In the genomic region with DNA sequence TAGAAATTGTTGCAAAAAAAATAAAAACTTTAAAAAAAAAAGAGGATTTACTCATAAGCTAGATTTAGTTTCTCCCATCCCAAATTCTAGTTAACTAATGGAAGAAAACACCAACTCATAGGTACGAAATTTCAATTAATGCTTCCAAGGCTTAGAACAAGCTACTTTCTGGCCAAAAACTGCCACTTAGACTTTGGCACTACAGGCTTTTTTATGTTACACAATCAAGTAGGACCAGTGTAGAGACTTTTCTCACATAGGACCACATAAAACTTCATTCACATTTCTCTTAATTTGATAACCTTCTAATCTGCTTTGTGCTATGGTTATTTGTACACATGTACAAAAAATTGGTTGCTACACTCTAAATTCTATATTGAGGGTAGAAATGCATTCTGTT, we compare ENCODE assay signal across 12 cellular contexts. TPM values are rescaled to one million over a fixed set of nuclear protein-coding genes. Genes with fewer than 3 reads are reported as not detected.
DNase-seq lines count a peak whose midpoint lies in the region; ATAC-seq and TF ChIP-seq lines count a peak whose summit lies in the region.
"Had no signal": no experiment of that assay in that cellular context is flagged by ENCODE, and none has a peak within 500 bp of the region (broad histone marks: within the 10 kb centered on the region; RNA-seq: fewer than 3 reads in every experiment).

No MANE protein-coding gene starts in this region.

- peaks cover 4% of the 10 kb centered on the region for H3K27me3 Mint-ChIP-seq in CD4-positive, CD25-positive, alpha-beta regulatory T cell
- no peaks in the 10 kb centered on the region for H3K27me3 Mint-ChIP-seq in IgD-negative memory B cell

- peak overlapping the region; percentile 96 for H3K4me3 ChIP-seq in CD4-positive, CD25-positive, alpha-beta regulatory T cell (ENCODE audit: low read depth, low read length)
- H3K4me3 ChIP-seq in mammary epithelial cell (replicated peaks in 1 of 3; ENCODE audit: insufficient read depth in 1 of 3, low read depth in 2 of 3, low read length in 3 of 3): peak overlapping the region in 2 of 3 experiments; percentile 90 to 98
- peak overlapping the region; percentile 85 for H3K4me3 ChIP-seq in neural cell (ENCODE audit: low read length)

- TF ChIP-seq RAD21 in neural cell (conservative IDR thresholded peaks at IDR 0.05): no peak

- H3K36me3 ChIP-seq in CD4-positive, CD25-positive, alpha-beta regulatory T cell (ENCODE audit: control insufficient read depth, insufficient read depth, low read length): peaks cover 23% of the 10 kb centered on the region
- H3K36me3 ChIP-seq in mammary epithelial cell (ENCODE audit: insufficient read depth, low read length) (peaks cover 15% of the 10 kb centered on the region), neural cell (ENCODE audit: insufficient read depth, low read length) (no peaks in the 10 kb centered on the region)

- H3K79me2 ChIP-seq in mammary epithelial cell (ENCODE audit: insufficient read depth, low read length) (peaks cover 95% of the 10 kb centered on the region), neural cell (replicated peaks; ENCODE audit: insufficient read depth, low read length) (peaks cover 80% of the 10 kb centered on the region)

- H3K4me2 ChIP-seq in mammary epithelial cell (ENCODE audit: insufficient read depth, low read depth, low read length) (peak overlapping the region; percentile 94), neural cell (ENCODE audit: low read length) (peak overlapping the region; percentile 56)

- H3K9me3 ChIP-seq in CD4-positive, CD25-positive, alpha-beta regulatory T cell (ENCODE audit: control insufficient read depth in 2 of 2, low read length in 2 of 2): no peaks in the 10 kb centered on the region
- H3K9me3 ChIP-seq in mammary epithelial cell (replicated peaks; ENCODE audit: insufficient read depth, low read length) (no peaks in the 10 kb centered on the region), neural cell (ENCODE audit: low read length) (no peaks in the 10 kb centered on the region)

- DNase-seq in CD4-positive, CD25-positive, alpha-beta regulatory T cell: no peak
- DNase-seq in mammary epithelial cell: no peak
- no peak for DNase-seq in SK-N-DZ (ENCODE audit: low spot score)
- DNase-seq in DMS153 treated with DMSO at 0.1 percent for 48 hours (lab: John Stamatoyannopoulos, UW; ENCODE audit: unreplicated experiment): no peak
- DNase-seq in GOT3 (lab: John Stamatoyannopoulos, UW): no peak
- DNase-seq: activated gamma-delta T cell treated with Interleukin-2 at 50 U/mL for 16 hours, NCI-H526 treated with DMSO at 0.1 percent for 48 hours had no signal

- H3F3A ChIP-seq in neural cell (ENCODE audit: insufficient read depth, low read length, poor library complexity, severe bottlenecking): peaks cover 4% of the 10 kb centered on the region

- H3K36me3 Mint-ChIP-seq in CD4-positive, CD25-positive, alpha-beta regulatory T cell: peaks cover 4% of the 10 kb centered on the region
- H3K36me3 Mint-ChIP-seq in IgD-negative memory B cell: no peaks in the 10 kb centered on the region

- H3K9ac ChIP-seq in mammary epithelial cell (ENCODE audit: insufficient read depth, low read length) (peak overlapping the region; percentile 96), neural cell (ENCODE audit: low read length) (no peak overlapping the region)

- H3K9me3 Mint-ChIP-seq in CD4-positive, CD25-positive, alpha-beta regulatory T cell: no peaks in the 10 kb centered on the region
- no peaks in the 10 kb centered on the region for H3K9me3 Mint-ChIP-seq in IgD-negative memory B cell

- BruUV-seq in mammary epithelial cell (replicated peaks; lab: Mats Ljungman, UMichigan): no TSS peak

- peaks cover 44% of the 10 kb centered on the region for H3K4me1 ChIP-seq in CD4-positive, CD25-positive, alpha-beta regulatory T cell (ENCODE audit: control insufficient read depth, insufficient read depth, low read length, poor library complexity, severe bottlenecking)
- peaks cover 31% of the 10 kb centered on the region for H3K4me1 ChIP-seq in mammary epithelial cell (ENCODE audit: insufficient read depth, low read length)

- peaks cover 22 to 65% (median 46%) of the 10 kb centered on the region in 4 donors for H3K4me1 Mint-ChIP-seq in CD4-positive, CD25-positive, alpha-beta regulatory T cell
- H3K4me1 Mint-ChIP-seq in IgD-negative memory B cell: peaks cover 27 to 43% (median 39%) of the 10 kb centered on the region in 3 donors

- H4K20me1 ChIP-seq in mammary epithelial cell (ENCODE audit: insufficient read depth, low read length): no peaks in the 10 kb centered on the region
- peaks cover 3% of the 10 kb centered on the region for H4K20me1 ChIP-seq in neural cell (ENCODE audit: insufficient read depth)

- TF ChIP-seq EP300 in neural cell (conservative IDR thresholded peaks at IDR 0.05; ENCODE audit: poor library complexity, severe bottlenecking): no peak

- no peak for ATAC-seq in CD4-positive, CD25-positive, alpha-beta regulatory T cell (ENCODE audit: low read depth in 2 of 2)
- no peak for ATAC-seq in esophagus mucosa

- H3K4me3 Mint-ChIP-seq in CD4-positive, CD25-positive, alpha-beta regulatory T cell: peak overlapping the region; percentile 39 to 93 (median 76)
- peak overlapping the region in 1 of 4 donors; percentile 96 for H3K4me3 Mint-ChIP-seq in IgD-negative memory B cell

- H3K9me2 ChIP-seq in neural cell (ENCODE audit: insufficient read depth, low read length): no peaks in the 10 kb centered on the region

- H3K27ac ChIP-seq in CD4-positive, CD25-positive, alpha-beta regulatory T cell (ENCODE audit: insufficient read depth, low read length, poor library complexity, severe bottlenecking): no peak overlapping the region
- no peak overlapping the region for H3K27ac ChIP-seq in mammary epithelial cell (ENCODE audit: insufficient read depth, low read depth, low read length)
- no peak overlapping the region for H3K27ac ChIP-seq in neural cell (ENCODE audit: low read length)

- 44% methylated on average over 1 of the region's 1 CpG for whole genome bisulfite sequencing in mammary epithelial cell (ENCODE audit: low coverage, missing lambda C conversion rate)

- H3K27ac Mint-ChIP-seq in CD4-positive, CD25-positive, alpha-beta regulatory T cell: peak overlapping the region in 2 of 3 donors; percentile 6 to 71
- H3K27ac Mint-ChIP-seq in IgD-negative memory B cell: peak overlapping the region in 2 of 3 donors; percentile 32 to 96

- in situ Hi-C loops in mammary epithelial cell (cut with MboI; ENCODE audit: low sequenced_read_pairs in 2 of 2): no loop called here

- CTCF ChIA-PET in mammary epithelial cell (lab: Charles Lee; ENCODE audit: low non-redundant PET): interaction anchor here (0.7 kb wide), 2 partner anchors 69 to 1510 kb away, joined by 3 to 4 read pairs; no protein-coding TSS in a partner anchor

- H2AFZ ChIP-seq in mammary epithelial cell (ENCODE audit: low read depth, low read length): no peak overlapping the region
- no peak overlapping the region for H2AFZ ChIP-seq in neural cell (ENCODE audit: low read depth, low read length)

- dilution Hi-C loops in mammary epithelial cell (cut with HindIII; ENCODE audit: low sequenced_read_pairs): no loop called here

- no peaks in the 10 kb centered on the region for H3K27me3 ChIP-seq in CD4-positive, CD25-positive, alpha-beta regulatory T cell (ENCODE audit: control insufficient read depth, insufficient read depth, low read length)
- H3K27me3 ChIP-seq in mammary epithelial cell (ENCODE audit: insufficient read depth, low read length) (no peaks in the 10 kb centered on the region), neural cell (ENCODE audit: insufficient read depth, low read depth, low read length) (no peaks in the 10 kb centered on the region)

- intact Hi-C loops in mammary epithelial cell (cut with micrococcal nuclease): no loop called here

- TF ChIP-seq CTCF in mammary epithelial cell (conservative IDR thresholded peaks at IDR 0.05 in 1 of 2, IDR thresholded peaks at IDR 0.05 in 1 of 2; ENCODE audit: extremely low read depth in 1 of 2, insufficient read depth in 1 of 2, low read depth in 1 of 2, low read length in 2 of 2) (no peak), neural cell (IDR thresholded peaks at IDR 0.05; ENCODE audit: poor library complexity, severe bottlenecking) (no peak)

RNA-seq across cellular contexts. Expression of a gene that starts 3.1 kb away (rescaled TPM):
- total RNA-seq in CD4-positive, CD25-positive, alpha-beta regulatory T cell: 122 TPM
- polyA plus RNA-seq in CD4-positive, CD25-positive, alpha-beta regulatory T cell: 100 to 1,000 TPM; 149 to 194 (median 169) TPM
- polyA plus RNA-seq in IgD-negative memory B cell: 211 TPM
- 100 to 1,000 TPM; 163 to 206 TPM for total RNA-seq in mammary epithelial cell
- polyA plus RNA-seq in mammary epithelial cell: 111 TPM
- polyA minus RNA-seq in mammary epithelial cell: 59.3 TPM
- polyA plus RNA-seq in neural cell: 180 and 195 TPM in 2 replicates
- 156 and 158 TPM in 2 replicates for polyA minus RNA-seq in neural cell
- 231 and 243 TPM in 2 replicates for polyA plus RNA-seq in SK-N-DZ (2014; cell fraction: cytosol; rRNA removed)
- 85.8 and 98.3 TPM in 2 replicates for polyA plus RNA-seq in SK-N-DZ (2014; cell fraction: nucleus; rRNA removed)
- 120 TPM for total RNA-seq in esophagus mucosa

RNA-seq across cellular contexts. Expression of a gene that starts 3.6 kb away (rescaled TPM):
- 15.3 TPM for total RNA-seq in CD4-positive, CD25-positive, alpha-beta regulatory T cell
- 10 to 100 TPM in 1 of 4 donors, 1 to 10 TPM in 3; 2.4 to 11.8 (median 4.6) TPM for polyA plus RNA-seq in CD4-positive, CD25-positive, alpha-beta regulatory T cell
- 11.9 TPM for polyA plus RNA-seq in IgD-negative memory B cell
- 10 to 100 TPM; 14.0 to 16.8 TPM for total RNA-seq in mammary epithelial cell
- polyA plus RNA-seq in mammary epithelial cell: 9.6 TPM
- polyA minus RNA-seq in mammary epithelial cell: 47.1 TPM
- 5.2 and 5.3 TPM in 2 replicates for polyA plus RNA-seq in neural cell
- polyA minus RNA-seq in neural cell: 8.8 and 9.3 TPM in 2 replicates
- polyA plus RNA-seq in SK-N-DZ (2014; cell fraction: cytosol; rRNA removed): 16.4 and 19.1 TPM in 2 replicates
- polyA plus RNA-seq in SK-N-DZ (2014; cell fraction: nucleus; rRNA removed): 14.7 and 15.4 TPM in 2 replicates
- 14.3 TPM for total RNA-seq in esophagus mucosa

RNA-seq across cellular contexts. Expression of a gene that starts 8.6 kb away (rescaled TPM):
- not detected for total RNA-seq in CD4-positive, CD25-positive, alpha-beta regulatory T cell
- under 1 TPM in 3 of 4 donors, not detected in 1; 0.20 to 0.23 (median 0.22) TPM for polyA plus RNA-seq in CD4-positive, CD25-positive, alpha-beta regulatory T cell
- polyA plus RNA-seq in IgD-negative memory B cell (0.09 TPM), mammary epithelial cell (not detected), neural cell (not detected in 2 replicates)
- total RNA-seq in mammary epithelial cell (not detected), esophagus mucosa (not detected)
- polyA minus RNA-seq in mammary epithelial cell (not detected), neural cell (not detected in 2 replicates)
- not detected in 2 replicates for polyA plus RNA-seq in SK-N-DZ (2014; cell fraction: cytosol; rRNA removed)
- polyA plus RNA-seq in SK-N-DZ (2014; cell fraction: nucleus; rRNA removed): not detected in 2 replicates
- total RNA-seq: M059J, pulmonary artery endothelial cell had no signal

RNA-seq across cellular contexts. Expression of a gene that starts 34.2 kb away (rescaled TPM):
- total RNA-seq in CD4-positive, CD25-positive, alpha-beta regulatory T cell: 12.0 TPM
- 10 to 100 TPM; 22.4 to 32.9 (median 23.6) TPM for polyA plus RNA-seq in CD4-positive, CD25-positive, alpha-beta regulatory T cell
- 19.1 TPM for polyA plus RNA-seq in IgD-negative memory B cell
- 10 to 100 TPM; 24.8 to 31.6 TPM for total RNA-seq in mammary epithelial cell
- 33.8 TPM for polyA plus RNA-seq in mammary epithelial cell
- polyA minus RNA-seq in mammary epithelial cell: 45.8 TPM
- polyA plus RNA-seq in neural cell: 47.5 and 49.3 TPM in 2 replicates
- 27.3 and 32.2 TPM in 2 replicates for polyA minus RNA-seq in neural cell
- polyA plus RNA-seq in SK-N-DZ (2014; cell fraction: cytosol; rRNA removed): 48.7 and 54.5 TPM in 2 replicates
- polyA plus RNA-seq in SK-N-DZ (2014; cell fraction: nucleus; rRNA removed): 37.8 and 42.0 TPM in 2 replicates
- total RNA-seq in esophagus mucosa: 16.1 TPM
